ENCODE assay signal across 8 cellular contexts in the genomic region with DNA sequence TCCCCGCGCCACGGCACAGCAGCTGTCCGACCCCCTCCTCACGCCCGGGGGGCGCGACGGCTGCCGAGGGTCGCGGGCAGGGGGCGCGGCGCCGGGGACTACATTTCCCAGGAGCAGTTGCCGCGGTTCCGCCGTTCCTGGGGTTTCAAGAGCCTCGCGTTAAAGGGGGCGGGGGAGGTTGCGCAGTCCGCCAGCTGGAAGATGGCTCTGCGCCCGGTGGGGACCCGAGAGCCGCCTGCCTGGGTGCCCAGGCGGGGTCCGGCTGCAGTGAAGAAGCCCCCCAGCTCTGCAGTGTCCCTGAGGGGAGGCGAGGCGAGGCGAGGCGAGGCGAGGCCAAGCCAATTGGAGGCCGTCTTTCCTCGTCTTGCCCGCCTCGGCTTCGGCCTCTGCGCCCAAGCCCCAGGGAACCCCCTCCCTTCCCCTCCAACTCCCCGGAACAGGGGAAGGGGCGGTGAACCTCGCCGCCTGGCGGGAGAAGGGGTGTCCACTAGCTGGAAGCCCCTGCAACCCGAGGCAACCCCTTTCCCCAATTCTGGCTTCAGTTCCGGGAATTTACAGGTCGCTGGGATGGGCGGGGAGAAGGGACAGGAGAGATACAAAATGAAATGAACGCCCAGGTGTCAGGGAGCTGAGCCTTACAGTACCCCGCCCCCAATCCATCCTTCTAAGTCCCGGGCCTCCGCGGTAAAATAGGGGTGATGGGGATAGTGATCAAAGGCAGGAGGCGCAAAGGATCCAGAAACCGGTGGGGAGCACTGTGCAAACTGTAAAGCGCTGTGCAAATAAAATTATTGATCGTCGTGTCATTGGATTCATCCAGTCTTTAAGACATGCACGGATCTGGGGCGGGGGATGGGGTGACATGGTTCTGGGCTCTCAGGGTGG.
DNase-seq lines count a peak whose midpoint lies in the region; TF ChIP-seq lines count a peak whose summit lies in the region.

No MANE protein-coding gene starts in this region.

- H3K4me3 ChIP-seq in iPS-11a (ENCODE audit: low read depth, low read length) (peak overlapping the region; percentile 63), retinal pigment epithelial cell (ENCODE audit: low read length) (peak overlapping the region; percentile 55)

- DNase-seq in stimulated activated CD4-positive, alpha-beta T cell treated with anti-CD3 and anti-CD28 coated beads, Interleukin-15, amount 100 ng/mL, for 24 hours, result peak; percentile 48
- no peak for DNase-seq in stimulated activated CD4-positive, alpha-beta T cell treated with anti-CD3 and anti-CD28 coated beads, Interleukin-1b, Interleukin-23, amount 100 ng/mL, for 48 hours
- DNase-seq in NCI-H526 (lab: John Stamatoyannopoulos, UW) (peak; percentile 32 to 78), astrocyte of the hippocampus (ENCODE audit: low read depth, low spot score) (peak; percentile 77), retinal pigment epithelial cell (ENCODE audit: low read depth) (no peak), OCI-M2 (lab: John Stamatoyannopoulos, UW; ENCODE audit: unreplicated experiment) (no peak), putamen (ENCODE audit: low spot score) (no peak)

- no peak for TF ChIP-seq CTCF in retinal pigment epithelial cell (conservative IDR thresholded peaks at IDR 0.05; ENCODE audit: low read depth, low read length)

Comparison
In these comparisons a context has a peak if more than half of its experiments do, and no peak if none do; other contexts are left out.
1. DNase-seq: peak in stimulated activated CD4-positive, alpha-beta T cell treated with anti-CD3 and anti-CD28 coated beads, Interleukin-15, amount 100 ng/mL, for 24 hours (single experiment), NCI-H526 (2 of 2) and astrocyte of the hippocampus (single experiment); none in stimulated activated CD4-positive, alpha-beta T cell treated with anti-CD3 and anti-CD28 coated beads, Interleukin-1b, Interleukin-23, amount 100 ng/mL, for 48 hours (single experiment), retinal pigment epithelial cell (single experiment), OCI-M2 (single experiment) and putamen (single experiment).